ENCODE assay signal across 28 cellular contexts in genomic region chr1:57683037-57683928, GRCh38.
"Had no signal": no experiment of that assay in that cellular context is flagged by ENCODE, and none has a peak within 500 bp of the region (broad histone marks: within the 10 kb centered on the region; RNA-seq: fewer than 3 reads in every experiment).

No MANE protein-coding gene starts in this region.

- DNase-seq: activated B cell treated with CpG ODN at 0.5 μM for 24 hours; activated CD4-positive, alpha-beta T cell treated with anti-CD3 and anti-CD28 coated beads for 36 hours; activated CD4-positive, alpha-beta T cell treated with anti-CD3 and anti-CD28 coated beads, Interleukin-2, amount 50 U/mL, for 4 hours; activated CD8-positive, alpha-beta memory T cell treated with anti-CD3 and anti-CD28 coated beads, Interleukin-2, amount 50 U/mL, for 48 hours; activated naive CD4-positive, alpha-beta T cell treated with Interleukin-2 at 50 U/mL for 16 hours; activated naive CD8-positive, alpha-beta T cell treated with anti-CD3 and anti-CD28 coated beads for 36 hours; activated T-cell treated with anti-CD3 and anti-CD28 coated beads, Interleukin-2, amount 50 U/mL, for 4 hours; effector memory CD4-positive, alpha-beta T cell; hippocampal formation; left colon; nephron progenitor cell; occipital lobe; sigmoid colon; stimulated activated CD4-positive, alpha-beta T cell treated with anti-CD3 and anti-CD28 coated beads, Interleukin-2, amount 100 ng/mL, for 48 hours; stimulated activated CD8-positive, alpha-beta memory T cell treated with anti-CD3 and anti-CD28 coated beads, Interleukin-4, amount 100 ng/mL, for 48 hours; stimulated activated naive B cell treated with anti-CD40 and anti-IgM and Interleukin-4, amounts not matched to agents 10 μg/mL and 1 μg/mL and 100 μg/mL, for 72 hours; T-helper 9 cell; transverse colon had no signal

- H3K4me2 ChIP-seq: smooth muscle cell had no signal

- H3K36me3 ChIP-seq: breast epithelium, esophagus muscularis mucosa, sigmoid colon, transverse colon had no signal

- H3K27me3 Mint-ChIP-seq: activated B cell treated with CpG ODN at 0.5 μM for 24 hours; activated naive CD8-positive, alpha-beta T cell treated with anti-CD3 and anti-CD28 coated beads for 36 hours; stimulated activated naive B cell treated with anti-CD40 and anti-IgM and Interleukin-4, amounts not matched to agents 10 μg/mL and 1 μg/mL and 100 μg/mL, for 72 hours had no signal

- H3K36me3 Mint-ChIP-seq: activated naive CD8-positive, alpha-beta T cell treated with anti-CD3 and anti-CD28 coated beads for 36 hours; memory B cell; stimulated activated naive B cell treated with anti-CD40 and anti-IgM and Interleukin-4, amounts not matched to agents 10 μg/mL and 1 μg/mL and 100 μg/mL, for 72 hours had no signal

- FAIRE-seq: colon, endothelial cell of umbilical vein, frontal cortex, islet of Langerhans, urothelium cell line had no signal

- H3K4me1 Mint-ChIP-seq: activated B cell treated with CpG ODN at 0.5 μM for 24 hours; activated CD4-positive, alpha-beta T cell treated with anti-CD3 and anti-CD28 coated beads for 36 hours; activated naive CD8-positive, alpha-beta T cell treated with anti-CD3 and anti-CD28 coated beads for 36 hours; central memory CD8-positive, alpha-beta T cell; memory B cell; nephron progenitor cell; stimulated activated naive B cell treated with anti-CD40 and anti-IgM and Interleukin-4, amounts not matched to agents 10 μg/mL and 1 μg/mL and 100 μg/mL, for 72 hours had no signal

- H3K4me1 ChIP-seq: breast epithelium, esophagus muscularis mucosa, sigmoid colon, transverse colon had no signal

- H3K27ac ChIP-seq: breast epithelium, esophagus muscularis mucosa, sigmoid colon, transverse colon had no signal

- H3K27ac Mint-ChIP-seq: activated B cell treated with CpG ODN at 0.5 μM for 24 hours; activated CD4-positive, alpha-beta T cell treated with anti-CD3 and anti-CD28 coated beads for 36 hours; activated naive CD8-positive, alpha-beta T cell treated with anti-CD3 and anti-CD28 coated beads for 36 hours; memory B cell; nephron progenitor cell; stimulated activated naive B cell treated with anti-CD40 and anti-IgM and Interleukin-4, amounts not matched to agents 10 μg/mL and 1 μg/mL and 100 μg/mL, for 72 hours had no signal

- H3K27me3 ChIP-seq: breast epithelium, esophagus muscularis mucosa, sigmoid colon, transverse colon had no signal

- H3K4me3 ChIP-seq: breast epithelium, esophagus muscularis mucosa, sigmoid colon, smooth muscle cell, transverse colon had no signal

- H3K9me3 ChIP-seq: transverse colon had no signal

- H3K4me3 Mint-ChIP-seq: activated B cell treated with CpG ODN at 0.5 μM for 24 hours; activated CD4-positive, alpha-beta T cell treated with anti-CD3 and anti-CD28 coated beads for 36 hours; activated naive CD8-positive, alpha-beta T cell treated with anti-CD3 and anti-CD28 coated beads for 36 hours; activated T-cell treated with anti-CD3 and anti-CD28 coated beads, Interleukin-2, amount 50 U/mL, for 4 hours; central memory CD8-positive, alpha-beta T cell; memory B cell; nephron progenitor cell; stimulated activated naive B cell treated with anti-CD40 and anti-IgM and Interleukin-4, amounts not matched to agents 10 μg/mL and 1 μg/mL and 100 μg/mL, for 72 hours had no signal

- ATAC-seq: activated CD4-positive, alpha-beta T cell treated with anti-CD3 and anti-CD28 coated beads for 36 hours; activated T-cell treated with anti-CD3 and anti-CD28 coated beads, Interleukin-2, amount 50 U/mL, for 4 hours; left colon; stimulated activated naive B cell treated with anti-CD40 and anti-IgM and Interleukin-4, amounts not matched to agents 10 μg/mL and 1 μg/mL and 100 μg/mL, for 72 hours had no signal
